21 cellular contexts compared by ENCODE assay signal in the genomic region with DNA sequence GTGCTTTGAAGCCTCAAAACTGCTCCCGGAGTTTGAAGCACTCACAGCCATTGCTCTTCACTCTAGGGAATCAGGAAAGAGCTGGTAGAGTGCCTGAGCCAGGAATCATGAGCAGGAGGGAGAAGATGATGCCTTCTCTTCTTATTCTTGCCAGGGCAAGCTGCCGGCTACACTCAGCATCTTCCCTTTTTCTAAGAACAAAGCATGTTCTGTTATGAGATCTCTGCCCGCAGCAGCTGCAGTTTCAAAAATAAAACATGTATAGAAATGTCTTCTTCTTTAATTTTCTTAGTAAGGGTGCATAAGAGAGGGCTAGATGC. TPM values are rescaled to one million over a fixed set of nuclear protein-coding genes. Genes with fewer than 3 reads are reported as not detected.
DNase-seq lines count a peak whose midpoint lies in the region; ATAC-seq, FAIRE-seq and TF ChIP-seq lines count a peak whose summit lies in the region.
"Had no signal": no experiment of that assay in that cellular context is flagged by ENCODE, and none has a peak within 500 bp of the region (broad histone marks: within the 10 kb centered on the region; RNA-seq: fewer than 3 reads in every experiment).

No MANE protein-coding gene starts in this region.

- no peaks in the 10 kb centered on the region for H3K4me1 ChIP-seq in CD8-positive, alpha-beta T cell (ENCODE audit: insufficient read depth, low read length)
- H3K4me1 ChIP-seq in neural progenitor cell: no peaks in the 10 kb centered on the region
- H3K4me1 ChIP-seq: pancreas had no signal

- no peak for FAIRE-seq in urothelium cell line (lab: Jason Lieb, UNC)
- FAIRE-seq: pancreas had no signal

- no peak for ATAC-seq in CD8-positive, alpha-beta T cell
- no peak for ATAC-seq in GM18873 (IDR thresholded peaks at IDR 0.05; ENCODE audit: low FRiP score, unreplicated experiment)
- ATAC-seq: Panc1, pancreas had no signal

- H2AFZ ChIP-seq in neural progenitor cell (replicated peaks): peak overlapping the region; percentile 55

- no peak for DNase-seq in CD8-positive, alpha-beta T cell
- DNase-seq in SK-MEL-5 (ENCODE audit: low read depth, low spot score) (peak; percentile 64), foreskin melanocyte (peak; percentile 65), neural progenitor cell (ENCODE audit: low spot score) (no peak), urothelium cell line (ENCODE audit: low spot score) (no peak), DMS79 (lab: John Stamatoyannopoulos, UW) (no peak)
- DNase-seq in activated CD4-positive, alpha-beta T cell treated with anti-CD3 and anti-CD28 coated beads for 1 hour: no peak
- DNase-seq: DMS 273 treated with DMSO at 0.1 percent for 48 hours; effector memory CD4-positive, alpha-beta T cell; GDM1; HCEC 1CT; kidney glomerular epithelial cell; NCI-H187 treated with DMSO at 0.1 percent for 48 hours; NCI-H226; pancreas; SK-N-SH; stimulated activated CD4-positive, alpha-beta T cell treated with anti-CD3 and anti-CD28 coated beads, Interleukin-2, amount 100 ng/mL, for 48 hours had no signal

- H3K9ac ChIP-seq in neural progenitor cell: no peak overlapping the region
- H3K9ac ChIP-seq: SK-N-SH had no signal

- H3K9me3 Mint-ChIP-seq in CD8-positive, alpha-beta T cell: no peaks in the 10 kb centered on the region
- H3K9me3 Mint-ChIP-seq in neural progenitor cell: no peaks in the 10 kb centered on the region
- H3K9me3 Mint-ChIP-seq: mesothelial cell of epicardium had no signal

- H3K4me3 Mint-ChIP-seq in CD8-positive, alpha-beta T cell: no peak overlapping the region
- no peak overlapping the region for H3K4me3 Mint-ChIP-seq in neural progenitor cell
- H3K4me3 Mint-ChIP-seq: B cell, mesothelial cell of epicardium had no signal

- H3K27ac ChIP-seq in CD8-positive, alpha-beta T cell (ENCODE audit: low read depth, low read length): no peak overlapping the region
- H3K27ac ChIP-seq in neural progenitor cell: no peak overlapping the region
- H3K27ac ChIP-seq: pancreas had no signal

- H3K79me2 ChIP-seq in neural progenitor cell (ENCODE audit: low read depth): no peaks in the 10 kb centered on the region

- POLR2A ChIA-PET in CD8-positive, alpha-beta T cell (lab: Charles Lee): interaction anchor here (1.4 kb wide), 1 partner anchor 55 kb away, joined by 3 read pairs; no protein-coding TSS in a partner anchor

- H3K4me3 ChIP-seq in CD8-positive, alpha-beta T cell (ENCODE audit: low read depth, low read length): no peak overlapping the region
- H3K4me3 ChIP-seq in neural progenitor cell: no peak overlapping the region
- H3K4me3 ChIP-seq: pancreas had no signal

- no peaks in the 10 kb centered on the region for H3K27me3 ChIP-seq in CD8-positive, alpha-beta T cell (ENCODE audit: insufficient read depth, low read length)
- no peaks in the 10 kb centered on the region for H3K27me3 ChIP-seq in neural progenitor cell

- no peaks in the 10 kb centered on the region for H3F3A ChIP-seq in neural progenitor cell (ENCODE audit: low read depth)

- TF ChIP-seq CTCF in CD8-positive, alpha-beta T cell (IDR thresholded peaks at IDR 0.05): no peak
- no peak for TF ChIP-seq CTCF in neural progenitor cell (IDR thresholded peaks at IDR 0.05)

- H3K4me1 Mint-ChIP-seq in CD8-positive, alpha-beta T cell (ENCODE audit: low read depth): peaks cover 58% of the 10 kb centered on the region
- no peaks in the 10 kb centered on the region for H3K4me1 Mint-ChIP-seq in neural progenitor cell

- in situ Hi-C loops in SK-MEL-5 (cut with HindIII; ENCODE audit: low pct_unique_long_range_greater_than_20kb, low sequenced_read_pairs): no loop called here

- peaks cover 90% of the 10 kb centered on the region for H3K36me3 Mint-ChIP-seq in CD8-positive, alpha-beta T cell
- no peaks in the 10 kb centered on the region for H3K36me3 Mint-ChIP-seq in neural progenitor cell
- H3K36me3 Mint-ChIP-seq: mesothelial cell of epicardium had no signal

- H3K36me3 ChIP-seq in CD8-positive, alpha-beta T cell (ENCODE audit: insufficient read depth, low read length): peaks cover 73% of the 10 kb centered on the region
- H3K36me3 ChIP-seq in neural progenitor cell: no peaks in the 10 kb centered on the region
- H3K36me3 ChIP-seq: pancreas had no signal

- no peaks in the 10 kb centered on the region for H3K9me3 ChIP-seq in CD8-positive, alpha-beta T cell (ENCODE audit: low read length)
- no peaks in the 10 kb centered on the region for H3K9me3 ChIP-seq in neural progenitor cell (ENCODE audit: low read depth)
- H3K9me3 ChIP-seq: pancreas, SK-N-SH had no signal

- intact Hi-C loops in CD8-positive, alpha-beta T cell (cut with DNase I, micrococcal nuclease): no loop called here

- no peaks in the 10 kb centered on the region for H3K27me3 Mint-ChIP-seq in CD8-positive, alpha-beta T cell (ENCODE audit: low read depth)
- no peaks in the 10 kb centered on the region for H3K27me3 Mint-ChIP-seq in neural progenitor cell (ENCODE audit: insufficient read depth, low read depth)

- H4K20me1 ChIP-seq in neural progenitor cell (ENCODE audit: low read depth): no peaks in the 10 kb centered on the region

- no peak overlapping the region for H3K4me2 ChIP-seq in neural progenitor cell
- H3K4me2 ChIP-seq: SK-N-SH had no signal

- CTCF ChIA-PET in CD8-positive, alpha-beta T cell (lab: Charles Lee): interaction anchor here (1.2 kb wide), 1 partner anchor 91 kb away, joined by 3 read pairs; no protein-coding TSS in a partner anchor

- peak overlapping the region; percentile 70 for H3K27ac Mint-ChIP-seq in CD8-positive, alpha-beta T cell
- no peak overlapping the region for H3K27ac Mint-ChIP-seq in neural progenitor cell
- H3K27ac Mint-ChIP-seq: B cell, mesothelial cell of epicardium had no signal

RNA-seq across cellular contexts. Expression of a gene that starts 57.9 kb away (rescaled TPM):
- total RNA-seq in CD8-positive, alpha-beta T cell: 100 to 1,000 TPM; 116 to 128 TPM
- 32.7 and 39.4 TPM in 2 replicates for total RNA-seq in SK-MEL-5 (2014; rRNA removed; shearing (Covaris generic))
- polyA plus RNA-seq in SK-MEL-5 (2015; cell fraction: cytosol; rRNA removed): 7.4 and 11.9 TPM in 2 replicates
- 65.9 and 73.0 TPM in 2 replicates for polyA plus RNA-seq in SK-MEL-5 (2015; cell fraction: nucleus; rRNA removed)
- total RNA-seq in neural progenitor cell (ENCODE audit: low replicate concordance): 24.7 and 41.3 TPM in 2 replicates

Comparison
In these comparisons a context has a peak if more than half of its experiments do, and no peak if none do; other contexts are left out.
1. DNase-seq: peak in SK-MEL-5 (single experiment) and foreskin melanocyte (single experiment); none in CD8-positive, alpha-beta T cell (0 of 7), neural progenitor cell (single experiment), urothelium cell line (single experiment), DMS79 (single experiment) and activated CD4-positive, alpha-beta T cell treated with anti-CD3 and anti-CD28 coated beads for 1 hour (single experiment).